ENCODE assay signal across 15 cellular contexts in the genomic region with DNA sequence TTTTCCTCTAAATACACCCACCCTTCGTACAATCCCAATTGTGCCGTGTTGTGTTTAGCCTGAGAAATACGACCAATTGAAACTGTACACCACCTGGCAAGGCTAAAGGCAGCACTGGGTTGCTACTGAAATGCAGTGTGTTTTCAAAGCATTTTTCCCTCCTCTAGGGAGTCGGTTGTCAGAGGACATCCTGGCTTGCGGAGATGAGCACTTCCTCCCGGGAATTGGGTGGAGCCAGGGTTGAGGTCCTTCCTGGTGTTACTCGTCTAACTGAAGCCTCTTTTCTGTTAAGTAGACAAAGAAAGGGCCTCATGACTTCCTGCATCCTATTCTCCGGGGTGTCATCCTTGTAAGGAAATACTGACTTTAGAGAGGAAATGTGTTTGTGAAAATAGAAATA.
DNase-seq lines count a peak whose midpoint lies in the region; ATAC-seq and TF ChIP-seq lines count a peak whose summit lies in the region.
"Had no signal": no experiment of that assay in that cellular context is flagged by ENCODE, and none has a peak within 500 bp of the region (broad histone marks: within the 10 kb centered on the region; RNA-seq: fewer than 3 reads in every experiment).

No MANE protein-coding gene starts in this region.

- H3K27me3 ChIP-seq in osteoblast (ENCODE audit: insufficient read depth, low read length) = no peaks in the 10 kb centered on the region

- TF ChIP-seq CTCF in fibroblast of pulmonary artery (IDR thresholded peaks at IDR 0.05; ENCODE audit: low read length, missing control alignments) = no peak
- no peak for TF ChIP-seq CTCF in osteoblast (IDR thresholded peaks at IDR 0.05; ENCODE audit: extremely low read depth, low read depth, low read length)

- no peaks in the 10 kb centered on the region for H3K36me3 ChIP-seq in osteoblast (ENCODE audit: insufficient read depth, low read length)

- DNase-seq in DMS153 (lab: John Stamatoyannopoulos, UW) (peak; percentile 50), RPMI7951 (ENCODE audit: low read depth) (peak; percentile 47), fibroblast of pulmonary artery (ENCODE audit: low read depth) (peak; percentile 39), osteoblast (ENCODE audit: insufficient read length, low spot score, missing footprints) (peak; percentile 76), NCI-H774 (lab: John Stamatoyannopoulos, UW) (no peak)
- DNase-seq: activated CD4-positive, CD25-positive, alpha-beta regulatory T cell; CD4-positive, alpha-beta T cell; NCI-H524 treated with DMSO at 0.1 percent for 48 hours; nucleus accumbens; SIG-M5; stimulated activated CD4-positive, alpha-beta T cell treated with anti-CD3 and anti-CD28 coated beads, Interleukin-4, amount 100 ng/mL, for 4 hours; stimulated activated naive CD8-positive, alpha-beta T cell treated with anti-CD3 and anti-CD28 coated beads, Interleukin-15, Interleukin-2, amounts not matched to agents 100 U/mL and 50 U/mL, for 24 hours had no signal

- H3K9me3 ChIP-seq in osteoblast (ENCODE audit: low read depth, low read length) = no peaks in the 10 kb centered on the region

- peak overlapping the region; percentile 80 for H3K4me2 ChIP-seq in osteoblast (ENCODE audit: insufficient read depth, low read length)

- H3K4me1 ChIP-seq in osteoblast (ENCODE audit: insufficient read depth, low read length) = peaks cover 22% of the 10 kb centered on the region

- ATAC-seq in GM19467 (IDR thresholded peaks at IDR 0.05; ENCODE audit: unreplicated experiment) (no peak), HG02938 (IDR thresholded peaks at IDR 0.05; ENCODE audit: unreplicated experiment) (no peak), GM19351 (IDR thresholded peaks at IDR 0.05; ENCODE audit: unreplicated experiment) (no peak)
- ATAC-seq: stimulated activated naive CD8-positive, alpha-beta T cell treated with anti-CD3 and anti-CD28 coated beads, Interleukin-15, Interleukin-2, amounts not matched to agents 100 U/mL and 50 U/mL, for 24 hours had no signal

- no peaks in the 10 kb centered on the region for H3K79me2 ChIP-seq in osteoblast (ENCODE audit: insufficient read depth, low read length)

- H3K27ac ChIP-seq in osteoblast (ENCODE audit: low read depth, low read length) = peak overlapping the region; percentile 0

- H3K4me3 ChIP-seq in fibroblast of pulmonary artery (replicated peaks; ENCODE audit: low read depth, low read length) (no peak overlapping the region), osteoblast (ENCODE audit: insufficient read depth, low read length) (peak overlapping the region; percentile 59)

- peak overlapping the region; percentile 94 for H2AFZ ChIP-seq in osteoblast (ENCODE audit: low read length)

- no peaks in the 10 kb centered on the region for H4K20me1 ChIP-seq in osteoblast (ENCODE audit: insufficient read depth, low read length)
